ENCODE assay signal across 8 cellular contexts in genomic region chr11:128686745-128687177, GRCh38. TPM values are rescaled to one million over a fixed set of nuclear protein-coding genes. Genes with fewer than 3 reads are reported as not detected.
A peak's percentile ranks its signal among the peaks of the same experiment; 100 is the strongest.
DNase-seq lines count a peak whose midpoint lies in the region; ATAC-seq and TF ChIP-seq lines count a peak whose summit lies in the region.

No MANE protein-coding gene starts in this region.

- no peak overlapping the region for H3K9ac ChIP-seq in colonic mucosa (ENCODE audit: low read depth in 2 of 2, low read length in 2 of 2)

- DNase-seq in WERI-Rb-1: peak; percentile 62
- no peak for DNase-seq in colonic mucosa
- DNase-seq in NOMO-1 treated with DMSO at 0.1 percent for 48 hours (lab: John Stamatoyannopoulos, UW; ENCODE audit: unreplicated experiment): no peak
- no peak for DNase-seq in GOT3 (lab: John Stamatoyannopoulos, UW)

- H3K27ac ChIP-seq in WERI-Rb-1 (no peak overlapping the region), colonic mucosa (no peak overlapping the region), thymus (ENCODE audit: low read depth) (no peak overlapping the region)

- H3K9me3 ChIP-seq in WERI-Rb-1 (ENCODE audit: severe bottlenecking): no peaks in the 10 kb centered on the region
- no peaks in the 10 kb centered on the region for H3K9me3 ChIP-seq in colonic mucosa
- no peaks in the 10 kb centered on the region for H3K9me3 ChIP-seq in mononuclear cell (ENCODE audit: low read depth, low read length)
- H3K9me3 ChIP-seq in thymus (ENCODE audit: control insufficient read depth): peaks cover 6% of the 10 kb centered on the region

- H3K27me3 ChIP-seq in WERI-Rb-1 (ENCODE audit: insufficient read depth, low read depth, severe bottlenecking) (peaks cover 85% of the 10 kb centered on the region), colonic mucosa (peaks cover 69% of the 10 kb centered on the region), mononuclear cell (ENCODE audit: insufficient read depth, low read length) (peaks cover 29% of the 10 kb centered on the region), thymus (ENCODE audit: control insufficient read depth, insufficient read depth) (peaks cover 38% of the 10 kb centered on the region)

- TF ChIP-seq CTCF in WERI-Rb-1 (IDR thresholded peaks at IDR 0.05; ENCODE audit: low read depth, low read length): no peak
- TF ChIP-seq CTCF in colonic mucosa (IDR thresholded peaks at IDR 0.05): no peak

- peak; percentile 78 for ATAC-seq in GM18498 (IDR thresholded peaks at IDR 0.05; ENCODE audit: unreplicated experiment)
- peak; percentile 65 for ATAC-seq in HG02852 (IDR thresholded peaks at IDR 0.05; ENCODE audit: unreplicated experiment)

- peaks cover 7% of the 10 kb centered on the region for H3K4me1 ChIP-seq in colonic mucosa
- peaks cover 57% of the 10 kb centered on the region for H3K4me1 ChIP-seq in mononuclear cell (ENCODE audit: insufficient read depth, low read length)
- H3K4me1 ChIP-seq in thymus (ENCODE audit: control insufficient read depth, insufficient read depth, low read length): peaks cover 18% of the 10 kb centered on the region

- peak overlapping the region; percentile 32 for H3K4me3 ChIP-seq in WERI-Rb-1 (ENCODE audit: low read depth, low read length)
- peak overlapping the region; percentile 32 for H3K4me3 ChIP-seq in colonic mucosa
- H3K4me3 ChIP-seq in mononuclear cell (ENCODE audit: low read length): peak overlapping the region; percentile 7
- peak overlapping the region; percentile 28 for H3K4me3 ChIP-seq in thymus (ENCODE audit: low read length)

- no peaks in the 10 kb centered on the region for H3K36me3 ChIP-seq in WERI-Rb-1
- H3K36me3 ChIP-seq in colonic mucosa: no peaks in the 10 kb centered on the region
- H3K36me3 ChIP-seq in thymus (ENCODE audit: control insufficient read depth, insufficient read depth): no peaks in the 10 kb centered on the region

- 1% methylated on average over 32 of the region's 32 CpGs for WGBS in thymus

- intact Hi-C loops in colonic mucosa (cut with DNase I): no loop called here

RNA-seq across cellular contexts. Expression of gene FLI1, which starts 7.1 kb away (rescaled TPM):
- total RNA-seq in colonic mucosa (1 to 10 TPM; 5.3 to 6.6 TPM), mononuclear cell (63.2 TPM)
- polyA plus RNA-seq in thymus: 42.7 TPM
